Comparison of ENCODE assay signal across 18 cellular contexts in the genomic region with DNA sequence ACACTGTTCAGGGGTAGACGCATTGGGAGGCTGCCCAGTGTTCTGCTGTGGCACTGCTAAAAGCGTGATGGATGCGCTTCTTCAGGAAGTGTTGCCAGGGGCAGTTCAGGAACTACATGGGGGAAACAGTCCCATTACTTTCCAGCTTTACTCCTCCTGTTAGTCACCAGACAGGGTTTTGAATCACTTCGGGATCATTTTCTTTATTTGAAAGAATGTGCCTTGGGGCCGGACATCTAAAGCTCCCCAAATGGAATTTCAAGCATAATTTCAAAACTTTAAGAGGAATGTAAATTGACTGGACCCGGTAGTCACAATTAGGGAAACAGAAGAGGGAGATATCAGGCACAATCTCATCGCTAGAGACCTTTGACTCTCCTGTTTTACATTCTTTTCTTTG. TPM values are rescaled to one million over a fixed set of nuclear protein-coding genes. Genes with fewer than 3 reads are reported as not detected.
DNase-seq lines count a peak whose midpoint lies in the region; ATAC-seq and TF ChIP-seq lines count a peak whose summit lies in the region.
"Had no signal": no experiment of that assay in that cellular context is flagged by ENCODE, and none has a peak within 500 bp of the region (broad histone marks: within the 10 kb centered on the region; RNA-seq: fewer than 3 reads in every experiment).

No MANE protein-coding gene starts in this region.

- peaks cover 0 to 8% of the 10 kb centered on the region in 2 experiments; a peak in 1 of 4 replicates for H3K36me3 ChIP-seq in HCT116 (ENCODE audit: control insufficient read depth in 1 of 2, insufficient read depth in 2 of 2, low read length in 2 of 2)
- H3K36me3 ChIP-seq: suprapubic skin had no signal

- H3K9me2 ChIP-seq in HCT116 (ENCODE audit: insufficient read depth) = no peaks in the 10 kb centered on the region

- no peaks in the 10 kb centered on the region; a peak in 1 of 4 replicates for H3K4me1 ChIP-seq in HCT116 (ENCODE audit: control insufficient read depth in 1 of 2, insufficient read depth in 2 of 2, low read length in 2 of 2)
- H3K4me1 ChIP-seq: parathyroid adenoma, suprapubic skin had no signal

- no TSS peak for BruUV-seq in HCT116 (replicated peaks; lab: Mats Ljungman, UMichigan)

- POLR2A ChIA-PET in AG04450 (lab: Yijun Ruan, JAX) = interaction anchor here (1.0 to 1.1 kb wide), 2 partner anchors 13 to 641 kb away, joined by 3 to 4 read pairs; no protein-coding TSS in a partner anchor
- POLR2A ChIA-PET in HCT116 (lab: Charles Lee) = no interaction called here

- H3K9me3 ChIP-seq in AG04450 (ENCODE audit: control insufficient read depth, insufficient read depth, low read length) (no peaks in the 10 kb centered on the region), HCT116 (ENCODE audit: control insufficient read depth in 1 of 2, insufficient read depth in 1 of 2, low read depth in 1 of 2, low read length in 2 of 2) (peaks cover 0 to 8% of the 10 kb centered on the region in 2 experiments; a peak in 1 of 4 replicates)
- H3K9me3 ChIP-seq: suprapubic skin had no signal

- no peak for TF ChIP-seq POLR2A in HCT116 (IDR thresholded peaks at IDR 0.05; ENCODE audit: borderline replicate concordance, extremely low read depth, insufficient read depth, insufficient read length)

- RAD21 ChIA-PET in HCT116 (lab: Charles Lee; ENCODE audit: low non-redundant PET in 1 of 2, low total read pairs in 2 of 2, uncharacterized antibody in 2 of 2, unreplicated experiment in 2 of 2) = no interaction called here

- TF ChIP-seq CTCF in AG04450 (IDR thresholded peaks at IDR 0.05; ENCODE audit: low read depth, low read length) (no peak), HCT116 (IDR thresholded peaks at IDR 0.05 in 2 of 3, conservative IDR thresholded peaks at IDR 0.05 in 1 of 3; ENCODE audit: borderline replicate concordance in 1 of 3, insufficient read depth in 1 of 3, low read depth in 2 of 3, low read length in 2 of 3) (no peak), WI38 (IDR thresholded peaks at IDR 0.05; ENCODE audit: low read depth, low read length) (no peak)

- H3K79me2 ChIP-seq in HCT116 (ENCODE audit: insufficient read depth, low read length) = no peaks in the 10 kb centered on the region
- H3K79me2 ChIP-seq: parathyroid adenoma had no signal

- no peak overlapping the region for H3K4me3 ChIP-seq in AG04450 (ENCODE audit: low read depth, low read length)
- no peak overlapping the region for H3K4me3 ChIP-seq in HCT116 (replicated peaks in 1 of 2; ENCODE audit: low read depth in 1 of 2, low read length in 2 of 2)
- H3K4me3 ChIP-seq in WI38 (ENCODE audit: low read depth, low read length) = peak overlapping the region; percentile 7
- H3K4me3 ChIP-seq: GM12878, suprapubic skin had no signal

- no peaks in the 10 kb centered on the region for H3K27me3 ChIP-seq in AG04450 (ENCODE audit: control insufficient read depth, insufficient read depth, low read length)
- H3K27me3 ChIP-seq in HCT116 (ENCODE audit: insufficient read depth, low read length) = no peaks in the 10 kb centered on the region

- intact Hi-C loops in HCT116 (cut with micrococcal nuclease) = no loop called here

- no peak for TF ChIP-seq RAD21 in HCT116 (IDR thresholded peaks at IDR 0.05; ENCODE audit: low read depth)

- ATAC-seq in HCT116 (no peak), HG03439 (IDR thresholded peaks at IDR 0.05; ENCODE audit: unreplicated experiment) (no peak), esophagus mucosa (no peak), HG03460 (IDR thresholded peaks at IDR 0.05; ENCODE audit: unreplicated experiment) (no peak)

- H3K9ac ChIP-seq in HCT116 (ENCODE audit: low read length) = no peak overlapping the region
- H3K9ac ChIP-seq: parathyroid adenoma had no signal

- no peaks in the 10 kb centered on the region for H4K20me1 ChIP-seq in HCT116 (ENCODE audit: insufficient read depth)

- CTCF ChIA-PET in AG04450 (lab: Charles Lee) = interaction anchor here (1.1 kb wide), 1 partner anchor 83 kb away, joined by 3 read pairs; no protein-coding TSS in a partner anchor
- CTCF ChIA-PET in HCT116 (lab: Charles Lee) = no interaction called here

- DNase-seq in AG04450 (ENCODE audit: low read depth, low spot score) = no peak
- DNase-seq in HCT116 (ENCODE audit: low read depth, low spot score) = no peak
- DNase-seq in iris pigment epithelial cell (ENCODE audit: low read depth) = peak; percentile 56
- DNase-seq in NCI-H1105 (lab: John Stamatoyannopoulos, UW) = no peak
- DNase-seq: AML-193, DMS153, NCI-H146, NCI-H526 had no signal

- no peak overlapping the region for H3K4me2 ChIP-seq in HCT116 (ENCODE audit: low read length)

- peak overlapping the region; percentile 86 for H2AFZ ChIP-seq in HCT116 (ENCODE audit: low read depth, low read length, poor library complexity, severe bottlenecking)
- H2AFZ ChIP-seq: parathyroid adenoma had no signal

- peak overlapping the region; percentile 57 for H3K27ac ChIP-seq in AG04450 (ENCODE audit: low read depth, low read length)
- no peak overlapping the region for H3K27ac ChIP-seq in HCT116 (ENCODE audit: low read depth, low read length)
- H3K27ac ChIP-seq: parathyroid adenoma, suprapubic skin had no signal

TF ChIP-seq in HCT116, 20 proteins besides CTCF, POLR2A, EP300 and RAD21:
- TF ChIP-seq EGR1 (IDR thresholded peaks at IDR 0.05; ENCODE audit: low read depth) = no peak
- TF ChIP-seq FOSL1 (IDR thresholded peaks at IDR 0.05; ENCODE audit: low read depth) = no peak
- no peak for TF ChIP-seq ZNF274 (IDR thresholded peaks at IDR 0.05; ENCODE audit: low read depth, low read length)
- no peak for TF ChIP-seq ZBTB33 (IDR thresholded peaks at IDR 0.05; ENCODE audit: extremely low read depth, insufficient replicate concordance, low read length)
- no peak for TF ChIP-seq TCF7L2 (IDR thresholded peaks at IDR 0.05; ENCODE audit: borderline replicate concordance, extremely low read depth, insufficient read depth, insufficient read length)
- TF ChIP-seq ELF1 (IDR thresholded peaks at IDR 0.05; ENCODE audit: borderline replicate concordance, low read depth) = no peak
- no peak for TF ChIP-seq EZH2phosphoT487 (IDR thresholded peaks at IDR 0.05; ENCODE audit: borderline replicate concordance)
- no peak for TF ChIP-seq JUND (IDR thresholded peaks at IDR 0.05)
- no peak for TF ChIP-seq POLR2AphosphoS5 (IDR thresholded peaks at IDR 0.05; ENCODE audit: low read depth, low read length)
- no peak for TF ChIP-seq SIN3A (IDR thresholded peaks at IDR 0.05; ENCODE audit: low read depth)
- no peak for TF ChIP-seq YY1 (IDR thresholded peaks at IDR 0.05; ENCODE audit: extremely low read depth, insufficient replicate concordance, low read depth, low read length)
- no peak for TF ChIP-seq EZH2 (IDR thresholded peaks at IDR 0.05)

RNA-seq across cellular contexts. Expression of gene KRTAP2-1, which starts 1.3 kb away (rescaled TPM):
- not detected in 2 replicates for polyA plus RNA-seq in AG04450 (2011; rRNA removed)
- polyA minus RNA-seq in AG04450 (2011; rRNA and poly(A)+ RNA removed) = not detected in 2 replicates
- total RNA-seq in HCT116 (2021; ENCODE audit: unreplicated experiment) (not detected), esophagus mucosa (not detected)
- polyA plus RNA-seq in HCT116 (2012) = 0.57 and 0.73 TPM in 2 replicates
- total RNA-seq: activated T-helper 1 cell treated with anti-CD3 and anti-CD28 coated beads, Interleukin-12 subunit alpha, Interleukin-12 subunit beta, Interleukin-2, Interleukin-4 antibody, amounts not matched to agents 30 ng/mL and 10 ng/mL and 1 ng/mL, durations not matched to agents 14 hours and 24 hours and 36 hours; dermis microvascular lymphatic vessel endothelial cell; GM12878; mucosa of gallbladder had no signal
- polyA plus RNA-seq: GM12878 had no signal

RNA-seq across cellular contexts. Expression of gene KRTAP2-2, which starts 6.6 kb away (rescaled TPM):
- not detected in 2 replicates for polyA plus RNA-seq in AG04450 (2011; rRNA removed)
- polyA minus RNA-seq in AG04450 (2011; rRNA and poly(A)+ RNA removed) = 0.32 TPM in 1 of 2 replicates, not detected in the other
- total RNA-seq in HCT116 (2021; ENCODE audit: unreplicated experiment) (1.2 TPM), esophagus mucosa (not detected)
- polyA plus RNA-seq in HCT116 (2012) = 0.39 and 1.5 TPM in 2 replicates
- total RNA-seq: activated T-helper 1 cell treated with anti-CD3 and anti-CD28 coated beads, Interleukin-12 subunit alpha, Interleukin-12 subunit beta, Interleukin-2, Interleukin-4 antibody, amounts not matched to agents 30 ng/mL and 10 ng/mL and 1 ng/mL, durations not matched to agents 14 hours and 24 hours and 36 hours; dermis microvascular lymphatic vessel endothelial cell; GM12878; mucosa of gallbladder had no signal
- polyA plus RNA-seq: GM12878 had no signal

RNA-seq across cellular contexts. Expression of gene KRTAP1-1, which starts 7.2 kb away (rescaled TPM):
- 0.19 and 0.27 TPM in 2 replicates for polyA plus RNA-seq in AG04450 (2011; rRNA removed)
- 0.30 TPM in 1 of 2 replicates, not detected in the other for polyA minus RNA-seq in AG04450 (2011; rRNA and poly(A)+ RNA removed)
- total RNA-seq in HCT116 (2021; ENCODE audit: unreplicated experiment) (not detected), esophagus mucosa (not detected)
- polyA plus RNA-seq in HCT116 (2012) = 0.31 TPM in 2 replicates
- total RNA-seq: activated T-helper 1 cell treated with anti-CD3 and anti-CD28 coated beads, Interleukin-12 subunit alpha, Interleukin-12 subunit beta, Interleukin-2, Interleukin-4 antibody, amounts not matched to agents 30 ng/mL and 10 ng/mL and 1 ng/mL, durations not matched to agents 14 hours and 24 hours and 36 hours; dermis microvascular lymphatic vessel endothelial cell; GM12878; mucosa of gallbladder had no signal
- polyA plus RNA-seq: GM12878 had no signal

RNA-seq across cellular contexts. Expression of gene KRTAP2-3, which starts 11.5 kb away (rescaled TPM):
- polyA plus RNA-seq in AG04450 (2011; rRNA removed) = 1.3 and 2.5 TPM in 2 replicates
- 0.91 and 1.1 TPM in 2 replicates for polyA minus RNA-seq in AG04450 (2011; rRNA and poly(A)+ RNA removed)
- total RNA-seq in HCT116 (2021; ENCODE audit: unreplicated experiment) = 6.3 TPM
- 35.7 and 47.7 TPM in 2 replicates for polyA plus RNA-seq in HCT116 (2012)
- not detected for total RNA-seq in esophagus mucosa
- total RNA-seq: activated T-helper 1 cell treated with anti-CD3 and anti-CD28 coated beads, Interleukin-12 subunit alpha, Interleukin-12 subunit beta, Interleukin-2, Interleukin-4 antibody, amounts not matched to agents 30 ng/mL and 10 ng/mL and 1 ng/mL, durations not matched to agents 14 hours and 24 hours and 36 hours; dermis microvascular lymphatic vessel endothelial cell; GM12878; mucosa of gallbladder had no signal
- polyA plus RNA-seq: GM12878 had no signal

RNA-seq across cellular contexts. Expression of gene KRTAP1-3, which starts 13.8 kb away (rescaled TPM):
- polyA plus RNA-seq in AG04450 (2011; rRNA removed) = not detected in 2 replicates
- polyA minus RNA-seq in AG04450 (2011; rRNA and poly(A)+ RNA removed) = not detected in 2 replicates
- total RNA-seq in HCT116 (2021; ENCODE audit: unreplicated experiment) = not detected
- polyA plus RNA-seq in HCT116 (2012) = not detected in 2 replicates
- not detected for total RNA-seq in esophagus mucosa
- total RNA-seq: activated T-helper 1 cell treated with anti-CD3 and anti-CD28 coated beads, Interleukin-12 subunit alpha, Interleukin-12 subunit beta, Interleukin-2, Interleukin-4 antibody, amounts not matched to agents 30 ng/mL and 10 ng/mL and 1 ng/mL, durations not matched to agents 14 hours and 24 hours and 36 hours; dermis microvascular lymphatic vessel endothelial cell; GM12878; mucosa of gallbladder had no signal
- polyA plus RNA-seq: GM12878 had no signal
